ENCODE assay signal across 8 cellular contexts in genomic region chr7:112449353-112449752, GRCh38. TPM values are rescaled to one million over a fixed set of nuclear protein-coding genes. Genes with fewer than 3 reads are reported as not detected.
DNase-seq lines count a peak whose midpoint lies in the region.

No MANE protein-coding gene starts in this region.

- H3K4me3 Mint-ChIP-seq in activated naive CD8-positive, alpha-beta T cell treated with anti-CD3 and anti-CD28 coated beads for 36 hours: peak overlapping the region; percentile 97

- H3K36me3 Mint-ChIP-seq in activated naive CD8-positive, alpha-beta T cell treated with anti-CD3 and anti-CD28 coated beads for 36 hours: peaks cover 10% of the 10 kb centered on the region

- peak; percentile 77 for DNase-seq in Daoy (ENCODE audit: low read depth)
- peak; percentile 51 for DNase-seq in NCI-H345 (lab: John Stamatoyannopoulos, UW)
- DNase-seq in activated naive CD8-positive, alpha-beta T cell treated with anti-CD3 and anti-CD28 coated beads for 36 hours: peak; percentile 61
- DNase-seq in iris pigment epithelial cell (ENCODE audit: low read depth): peak; percentile 52
- peak; percentile 72 for DNase-seq in stimulated activated CD4-positive, alpha-beta T cell treated with anti-CD3 and anti-CD28 coated beads, Interleukin-1b, Interleukin-23, amount 100 ng/mL, for 48 hours
- DNase-seq in mesenteric fat pad (ENCODE audit: low spot score): no peak
- no peak for DNase-seq in cerebellum (ENCODE audit: low spot score)
- DNase-seq in HUDEP-2 (lab: John Stamatoyannopoulos, UW; ENCODE audit: unreplicated experiment in 76 of 76): no peak

- peaks cover 36% of the 10 kb centered on the region for H3K4me1 Mint-ChIP-seq in activated naive CD8-positive, alpha-beta T cell treated with anti-CD3 and anti-CD28 coated beads for 36 hours

- H3K9me3 Mint-ChIP-seq in activated naive CD8-positive, alpha-beta T cell treated with anti-CD3 and anti-CD28 coated beads for 36 hours: no peaks in the 10 kb centered on the region

- H3K27me3 Mint-ChIP-seq in activated naive CD8-positive, alpha-beta T cell treated with anti-CD3 and anti-CD28 coated beads for 36 hours: no peaks in the 10 kb centered on the region

- H3K27ac Mint-ChIP-seq in activated naive CD8-positive, alpha-beta T cell treated with anti-CD3 and anti-CD28 coated beads for 36 hours: peak overlapping the region; percentile 99

RNA-seq across cellular contexts. Expression of gene IFRD1, which starts 0.9 kb away (rescaled TPM):
- total RNA-seq in Daoy (2014; rRNA removed; shearing (Covaris generic)): 200 and 238 TPM in 2 replicates
- total RNA-seq in activated naive CD8-positive, alpha-beta T cell treated with anti-CD3 and anti-CD28 coated beads for 36 hours: 10 to 100 TPM; 53.5 to 55.1 TPM
- total RNA-seq in mesenteric fat pad: 82.6 TPM
- total RNA-seq in cerebellum: 70.8 TPM

RNA-seq across cellular contexts. Expression of gene LSMEM1, which starts 31.4 kb away (rescaled TPM):
- 0.74 TPM in 1 of 2 replicates, not detected in the other for total RNA-seq in Daoy (2014; rRNA removed; shearing (Covaris generic))
- total RNA-seq in activated naive CD8-positive, alpha-beta T cell treated with anti-CD3 and anti-CD28 coated beads for 36 hours: under 1 TPM; 0.62 to 0.88 TPM
- total RNA-seq in mesenteric fat pad: 2.4 TPM
- total RNA-seq in cerebellum: 1.3 TPM

Comparison
In these comparisons a context has a peak if more than half of its experiments do, and no peak if none do; other contexts are left out.
1. DNase-seq: peak in Daoy (single experiment), NCI-H345 (single experiment), activated naive CD8-positive, alpha-beta T cell treated with anti-CD3 and anti-CD28 coated beads for 36 hours (single experiment), iris pigment epithelial cell (single experiment) and stimulated activated CD4-positive, alpha-beta T cell treated with anti-CD3 and anti-CD28 coated beads, Interleukin-1b, Interleukin-23, amount 100 ng/mL, for 48 hours (single experiment); none in mesenteric fat pad (single experiment), cerebellum (single experiment) and HUDEP-2 (0 of 76).